8 cellular contexts compared by ENCODE assay signal in genomic region chr7:139681463-139681755, GRCh38.
DNase-seq lines count a peak whose midpoint lies in the region; ATAC-seq and TF ChIP-seq lines count a peak whose summit lies in the region.
"Had no signal": no experiment of that assay in that cellular context is flagged by ENCODE, and none has a peak within 500 bp of the region (broad histone marks: within the 10 kb centered on the region; RNA-seq: fewer than 3 reads in every experiment).

No MANE protein-coding gene starts in this region.

- H3K27ac ChIP-seq in gastroesophageal sphincter = peak overlapping the region in 3 of 4 donors; percentile 69 to 81 (median 77)
- H3K27ac ChIP-seq in WERI-Rb-1 = no peak overlapping the region

- CTCF ChIA-PET in activated CD4-positive, alpha-beta memory T cell treated with anti-CD3 and anti-CD28 coated beads for 36 hours (lab: Charles Lee) = interaction anchor here (0.9 to 3.3 kb wide), 3 partner anchors 9 to 92 kb away, joined by 3 to 18 read pairs (median 8); no protein-coding TSS in a partner anchor

- DNase-seq in activated CD4-positive, alpha-beta memory T cell treated with anti-CD3 and anti-CD28 coated beads for 36 hours = no peak
- DNase-seq in NCI-H2171 (lab: John Stamatoyannopoulos, UW) (no peak), WERI-Rb-1 (no peak)
- DNase-seq: retina had no signal

- peaks cover 0 to 9% (median 0%) of the 10 kb centered on the region in 3 donors for H3K9me3 ChIP-seq in gastroesophageal sphincter
- peaks cover 8% of the 10 kb centered on the region for H3K9me3 ChIP-seq in WERI-Rb-1 (ENCODE audit: severe bottlenecking)

- H3K27me3 ChIP-seq in gastroesophageal sphincter (no peaks in the 10 kb centered on the region), WERI-Rb-1 (ENCODE audit: insufficient read depth, low read depth, severe bottlenecking) (no peaks in the 10 kb centered on the region)

- H3K4me3 Mint-ChIP-seq in IgD-negative memory B cell = peak overlapping the region in 1 of 4 donors; percentile 77
- no peak overlapping the region for H3K4me3 Mint-ChIP-seq in activated CD4-positive, alpha-beta memory T cell treated with anti-CD3 and anti-CD28 coated beads for 36 hours
- no peak overlapping the region for H3K4me3 Mint-ChIP-seq in stimulated activated memory B cell treated with anti-CD40 and anti-IgM and Interleukin-4, amounts not matched to agents 10 μg/mL and 1 μg/mL and 100 μg/mL, for 72 hours

- peak overlapping the region in 2 of 3 donors; percentile 76 to 85 for H3K27ac Mint-ChIP-seq in IgD-negative memory B cell
- peak overlapping the region; percentile 94 for H3K27ac Mint-ChIP-seq in activated CD4-positive, alpha-beta memory T cell treated with anti-CD3 and anti-CD28 coated beads for 36 hours
- peak overlapping the region; percentile 78 for H3K27ac Mint-ChIP-seq in stimulated activated memory B cell treated with anti-CD40 and anti-IgM and Interleukin-4, amounts not matched to agents 10 μg/mL and 1 μg/mL and 100 μg/mL, for 72 hours

- H3K27me3 Mint-ChIP-seq in IgD-negative memory B cell = no peaks in the 10 kb centered on the region
- no peaks in the 10 kb centered on the region for H3K27me3 Mint-ChIP-seq in activated CD4-positive, alpha-beta memory T cell treated with anti-CD3 and anti-CD28 coated beads for 36 hours
- no peaks in the 10 kb centered on the region for H3K27me3 Mint-ChIP-seq in stimulated activated memory B cell treated with anti-CD40 and anti-IgM and Interleukin-4, amounts not matched to agents 10 μg/mL and 1 μg/mL and 100 μg/mL, for 72 hours

- TF ChIP-seq POLR2A in gastroesophageal sphincter (IDR thresholded peaks at IDR 0.05) = no peak

- H3K36me3 ChIP-seq in gastroesophageal sphincter (no peaks in the 10 kb centered on the region), WERI-Rb-1 (peaks cover 28% of the 10 kb centered on the region)

- ATAC-seq in gastroesophageal sphincter (no peak), esophagus mucosa (no peak)
- ATAC-seq in stimulated activated memory B cell treated with anti-CD40 and anti-IgM and Interleukin-4, amounts not matched to agents 10 μg/mL and 1 μg/mL and 100 μg/mL, for 72 hours = no peak

- H3K4me1 ChIP-seq in gastroesophageal sphincter = peaks cover 10 to 47% (median 23%) of the 10 kb centered on the region in 3 donors

- H3K36me3 Mint-ChIP-seq in IgD-negative memory B cell = peaks cover 31% of the 10 kb centered on the region
- peaks cover 18% of the 10 kb centered on the region for H3K36me3 Mint-ChIP-seq in activated CD4-positive, alpha-beta memory T cell treated with anti-CD3 and anti-CD28 coated beads for 36 hours
- H3K36me3 Mint-ChIP-seq in stimulated activated memory B cell treated with anti-CD40 and anti-IgM and Interleukin-4, amounts not matched to agents 10 μg/mL and 1 μg/mL and 100 μg/mL, for 72 hours = peaks cover 42% of the 10 kb centered on the region

- WGBS in gastroesophageal sphincter (ENCODE audit: low coverage in 1 of 2), 2 donors = 95 to 100% methylated on average over 4 of the region's 6 CpGs

- TF ChIP-seq CTCF in gastroesophageal sphincter (IDR thresholded peaks at IDR 0.05) = no peak
- no peak for TF ChIP-seq CTCF in WERI-Rb-1 (IDR thresholded peaks at IDR 0.05; ENCODE audit: low read depth, low read length)

- H3K9me3 Mint-ChIP-seq in IgD-negative memory B cell = peaks cover 3 to 8% (median 6%) of the 10 kb centered on the region in 3 donors
- peaks cover 9% of the 10 kb centered on the region for H3K9me3 Mint-ChIP-seq in activated CD4-positive, alpha-beta memory T cell treated with anti-CD3 and anti-CD28 coated beads for 36 hours
- peaks cover 3% of the 10 kb centered on the region for H3K9me3 Mint-ChIP-seq in stimulated activated memory B cell treated with anti-CD40 and anti-IgM and Interleukin-4, amounts not matched to agents 10 μg/mL and 1 μg/mL and 100 μg/mL, for 72 hours

- TF ChIP-seq EP300 in gastroesophageal sphincter (IDR thresholded peaks at IDR 0.05) = no peak

- peaks cover 26 to 47% (median 45%) of the 10 kb centered on the region in 3 donors for H3K4me1 Mint-ChIP-seq in IgD-negative memory B cell
- H3K4me1 Mint-ChIP-seq in activated CD4-positive, alpha-beta memory T cell treated with anti-CD3 and anti-CD28 coated beads for 36 hours (ENCODE audit: low read depth) = peaks cover 49% of the 10 kb centered on the region
- H3K4me1 Mint-ChIP-seq in stimulated activated memory B cell treated with anti-CD40 and anti-IgM and Interleukin-4, amounts not matched to agents 10 μg/mL and 1 μg/mL and 100 μg/mL, for 72 hours = peaks cover 56% of the 10 kb centered on the region

- intact Hi-C loops in activated CD4-positive, alpha-beta memory T cell treated with anti-CD3 and anti-CD28 coated beads for 36 hours (cut with micrococcal nuclease) = loop anchor here (5.0 kb wide), 3 partner anchors 51 to 696 kb away; no protein-coding TSS in a partner anchor

- POLR2A ChIA-PET in activated CD4-positive, alpha-beta memory T cell treated with anti-CD3 and anti-CD28 coated beads for 36 hours (lab: Charles Lee) = interaction anchor here (1.0 to 1.3 kb wide), 10 partner anchors 8 to 97 kb away, joined by 3 to 12 read pairs (median 4); no protein-coding TSS in a partner anchor

- H3K4me3 ChIP-seq in gastroesophageal sphincter (no peak overlapping the region), WERI-Rb-1 (ENCODE audit: low read depth, low read length) (no peak overlapping the region)
